Comparison of ENCODE assay signal across 10 cellular contexts in genomic region chr2:136764397-136765255, GRCh38. TPM values are rescaled to one million over a fixed set of nuclear protein-coding genes. Genes with fewer than 3 reads are reported as not detected.
A peak's percentile ranks its signal among the peaks of the same experiment; 100 is the strongest.
DNase-seq lines count a peak whose midpoint lies in the region; FAIRE-seq and TF ChIP-seq lines count a peak whose summit lies in the region.
"Had no signal": no experiment of that assay in that cellular context is flagged by ENCODE, and none has a peak within 500 bp of the region (broad histone marks: within the 10 kb centered on the region; RNA-seq: fewer than 3 reads in every experiment).

No MANE protein-coding gene starts in this region.

- BruUV-seq in MCF 10A (replicated peaks; lab: Mats Ljungman, UMichigan): no TSS peak

- POLR2A ChIA-PET in MCF 10A (lab: Yijun Ruan, JAX): no interaction called here

- no peaks in the 10 kb centered on the region for H3K9me3 ChIP-seq in breast epithelium

- TF ChIP-seq POLR2A in breast epithelium (IDR thresholded peaks at IDR 0.05): no peak

- peaks cover 12% of the 10 kb centered on the region for H3K9me3 Mint-ChIP-seq in MCF 10A (ENCODE audit: unreplicated experiment)
- no peaks in the 10 kb centered on the region for H3K9me3 Mint-ChIP-seq in mesothelial cell of epicardium

- CTCF ChIA-PET in MCF 10A (lab: Yijun Ruan, JAX): interaction anchor here (0.7 kb wide), 1 partner anchor 27 kb away, joined by 5 read pairs; no protein-coding TSS in a partner anchor

- no peak overlapping the region for H3K27ac ChIP-seq in breast epithelium
- H3K27ac ChIP-seq: C4-2B had no signal

- peaks cover 0 to 36% of the 10 kb centered on the region in 2 donors for H3K27me3 ChIP-seq in breast epithelium
- peaks cover 15% of the 10 kb centered on the region for H3K27me3 ChIP-seq in bronchial epithelial cell (ENCODE audit: control insufficient read depth, insufficient read depth, low read length)

- no peak overlapping the region for H3K27ac Mint-ChIP-seq in MCF 10A (ENCODE audit: low read depth, unreplicated experiment)
- no peak overlapping the region for H3K27ac Mint-ChIP-seq in mesothelial cell of epicardium
- H3K27ac Mint-ChIP-seq: T-cell had no signal

- H3K4me1 ChIP-seq in breast epithelium: no peaks in the 10 kb centered on the region

- H3K4me1 Mint-ChIP-seq in MCF 10A (ENCODE audit: insufficient read depth, unreplicated experiment) (no peaks in the 10 kb centered on the region), mesothelial cell of epicardium (peaks cover 10% of the 10 kb centered on the region)

- no peak for DNase-seq in breast epithelium (ENCODE audit: low spot score in 2 of 2)
- DNase-seq in MCF 10A (ENCODE audit: unreplicated experiment): no peak
- peak; percentile 36 for DNase-seq in bronchial epithelial cell (ENCODE audit: low read depth)
- peak in 1 of 2 experiments; percentile 40 for DNase-seq in mesothelial cell of epicardium (ENCODE audit: low spot score in 2 of 2, unreplicated experiment in 2 of 2)
- peak; percentile 23 for DNase-seq in urothelium cell line (ENCODE audit: low spot score)
- DNase-seq in germinal center (ENCODE audit: low spot score): no peak
- no peak for DNase-seq in CD1c-positive myeloid dendritic cell (ENCODE audit: extremely low spot score)
- DNase-seq in kidney glomerular epithelial cell (lab: John Stamatoyannopoulos, UW): no peak
- DNase-seq: T-cell had no signal

- H3K4me3 Mint-ChIP-seq in MCF 10A (ENCODE audit: unreplicated experiment) (no peak overlapping the region), mesothelial cell of epicardium (peak overlapping the region; percentile 69)

- FAIRE-seq in bronchial epithelial cell (lab: Jason Lieb, UNC) (peak; percentile 75), urothelium cell line (lab: Jason Lieb, UNC) (no peak)

- H3K27me3 Mint-ChIP-seq in MCF 10A (ENCODE audit: insufficient read depth, unreplicated experiment) (peaks cover 62% of the 10 kb centered on the region), mesothelial cell of epicardium (ENCODE audit: low read depth) (peaks cover 94% of the 10 kb centered on the region)

- intact Hi-C loops in breast epithelium (cut with DNase I; ENCODE audit: low total_unique reads) (no loop called here), MCF 10A (cut with micrococcal nuclease) (loop anchor here (5.0 kb wide), 1 partner anchor 438 kb away; no protein-coding TSS in a partner anchor)

- no peaks in the 10 kb centered on the region for H3K36me3 Mint-ChIP-seq in MCF 10A (ENCODE audit: insufficient read depth, unreplicated experiment)
- no peaks in the 10 kb centered on the region for H3K36me3 Mint-ChIP-seq in mesothelial cell of epicardium
- H3K36me3 Mint-ChIP-seq: T-cell had no signal

- H3K36me3 ChIP-seq in breast epithelium: no peaks in the 10 kb centered on the region
- no peaks in the 10 kb centered on the region for H3K36me3 ChIP-seq in bronchial epithelial cell (ENCODE audit: control insufficient read depth, insufficient read depth, low read length)

- H3K4me3 ChIP-seq in breast epithelium (peak overlapping the region; percentile 33 to 72 (median 54)), bronchial epithelial cell (ENCODE audit: low read depth, low read length) (peak overlapping the region; percentile 27)

- TF ChIP-seq CTCF in breast epithelium (IDR thresholded peaks at IDR 0.05): no peak
- no peak for TF ChIP-seq CTCF in MCF 10A (IDR thresholded peaks at IDR 0.05; ENCODE audit: unreplicated experiment)
- TF ChIP-seq CTCF in bronchial epithelial cell (IDR thresholded peaks at IDR 0.05; ENCODE audit: insufficient read depth, low read length, severe bottlenecking): no peak
- no peak for TF ChIP-seq CTCF in mesothelial cell of epicardium (IDR thresholded peaks at IDR 0.05; ENCODE audit: unreplicated experiment)

RNA-seq across cellular contexts. Expression of gene THSD7B, which starts 0.7 kb away (rescaled TPM):
- 1 to 10 TPM in 2 of 3 donors, under 1 TPM in 1; 0.73 to 3.3 (median 2.1) TPM for total RNA-seq in breast epithelium
- not detected in 2 replicates for total RNA-seq in MCF 10A (2022)
- 0.13 TPM in 1 of 2 replicates, not detected in the other for total RNA-seq in bronchial epithelial cell
- total RNA-seq in mesothelial cell of epicardium: 0.16 to 0.31 TPM (median 0.22 TPM) in 3 replicates
- total RNA-seq: T-cell had no signal

Comparison
In these comparisons a context has a peak if more than half of its experiments do, and no peak if none do; other contexts are left out.
1. DNase-seq: peak in bronchial epithelial cell (single experiment) and urothelium cell line (single experiment); none in breast epithelium (0 of 2), MCF 10A (single experiment), germinal center (single experiment), CD1c-positive myeloid dendritic cell (single experiment) and kidney glomerular epithelial cell (single experiment).